ENCODE assay signal across 9 cellular contexts in genomic region chr5:126594077-126594476, GRCh38. TPM values are rescaled to one million over a fixed set of nuclear protein-coding genes. Genes with fewer than 3 reads are reported as not detected.
DNase-seq lines count a peak whose midpoint lies in the region; ATAC-seq, FAIRE-seq and TF ChIP-seq lines count a peak whose summit lies in the region.
"Had no signal": no experiment of that assay in that cellular context is flagged by ENCODE, and none has a peak within 500 bp of the region (broad histone marks: within the 10 kb centered on the region; RNA-seq: fewer than 3 reads in every experiment).

No MANE protein-coding gene starts in this region.

- no peak overlapping the region for H3K27ac ChIP-seq in kidney (ENCODE audit: low read depth in 2 of 2, low read length in 2 of 2)
- no peak overlapping the region for H3K27ac ChIP-seq in subcutaneous abdominal adipose tissue (ENCODE audit: low read depth, low read length)

- peaks cover 38% of the 10 kb centered on the region for H3K27me3 Mint-ChIP-seq in T-helper 1 cell treated with Interleukin-12 subunit alpha and Interleukin-12 subunit beta and Interleukin-4 antibody, amounts not matched to agents 30 μg/mL and 1 μg/mL, for 36 hours (ENCODE audit: low read depth)
- no peaks in the 10 kb centered on the region for H3K27me3 Mint-ChIP-seq in activated naive CD8-positive, alpha-beta T cell treated with anti-CD3 and anti-CD28 coated beads for 36 hours

- H3K27me3 ChIP-seq in subcutaneous abdominal adipose tissue (ENCODE audit: control insufficient read depth in 5 of 5, insufficient read depth in 4 of 5, low read length in 5 of 5), result no peaks in the 10 kb centered on the region

- peak overlapping the region; percentile 60 for H3K4me3 Mint-ChIP-seq in T-helper 1 cell treated with Interleukin-12 subunit alpha and Interleukin-12 subunit beta and Interleukin-4 antibody, amounts not matched to agents 30 μg/mL and 1 μg/mL, for 36 hours
- H3K4me3 Mint-ChIP-seq in activated naive CD8-positive, alpha-beta T cell treated with anti-CD3 and anti-CD28 coated beads for 36 hours, result peak overlapping the region; percentile 82

- H3K4me3 ChIP-seq in kidney (ENCODE audit: low read length in 2 of 2) (peak overlapping the region; percentile 70 to 92), subcutaneous abdominal adipose tissue (ENCODE audit: low read depth in 1 of 5, low read length in 5 of 5) (peak overlapping the region; percentile 79 to 84 (median 79))

- no peak overlapping the region for H3K27ac Mint-ChIP-seq in T-helper 1 cell treated with Interleukin-12 subunit alpha and Interleukin-12 subunit beta and Interleukin-4 antibody, amounts not matched to agents 30 μg/mL and 1 μg/mL, for 36 hours
- H3K27ac Mint-ChIP-seq in activated naive CD8-positive, alpha-beta T cell treated with anti-CD3 and anti-CD28 coated beads for 36 hours, result no peak overlapping the region

- H3K9me3 Mint-ChIP-seq in T-helper 1 cell treated with Interleukin-12 subunit alpha and Interleukin-12 subunit beta and Interleukin-4 antibody, amounts not matched to agents 30 μg/mL and 1 μg/mL, for 36 hours, result no peaks in the 10 kb centered on the region
- peaks cover 2% of the 10 kb centered on the region for H3K9me3 Mint-ChIP-seq in activated naive CD8-positive, alpha-beta T cell treated with anti-CD3 and anti-CD28 coated beads for 36 hours

- H3K4me1 ChIP-seq in kidney (ENCODE audit: control insufficient read depth in 1 of 2, insufficient read depth in 1 of 2, low read depth in 1 of 2, low read length in 2 of 2), result peaks cover 0 to 5% of the 10 kb centered on the region in 2 donors
- H3K4me1 ChIP-seq in subcutaneous abdominal adipose tissue (ENCODE audit: control insufficient read depth in 5 of 5, insufficient read depth in 5 of 5, low read length in 5 of 5), result peaks cover 2 to 26% (median 19%) of the 10 kb centered on the region in 5 donors

- intact Hi-C loops in kidney (cut with DNase I), result no loop called here

- H3K9me3 ChIP-seq in kidney (ENCODE audit: control insufficient read depth in 1 of 2, low read length in 2 of 2), result no peaks in the 10 kb centered on the region
- no peaks in the 10 kb centered on the region for H3K9me3 ChIP-seq in subcutaneous abdominal adipose tissue (ENCODE audit: control insufficient read depth in 5 of 5, low read length in 5 of 5)

- peaks cover 9% of the 10 kb centered on the region for H3K4me1 Mint-ChIP-seq in T-helper 1 cell treated with Interleukin-12 subunit alpha and Interleukin-12 subunit beta and Interleukin-4 antibody, amounts not matched to agents 30 μg/mL and 1 μg/mL, for 36 hours (ENCODE audit: low read depth)
- peaks cover 7% of the 10 kb centered on the region for H3K4me1 Mint-ChIP-seq in activated naive CD8-positive, alpha-beta T cell treated with anti-CD3 and anti-CD28 coated beads for 36 hours

- peak overlapping the region in 1 of 2 donors; percentile 75 for H3K9ac ChIP-seq in kidney (ENCODE audit: low read length in 2 of 2)
- peak overlapping the region in 3 of 5 donors; percentile 17 to 80 (median 62) for H3K9ac ChIP-seq in subcutaneous abdominal adipose tissue (ENCODE audit: low read length in 5 of 5)

- no peak for FAIRE-seq in kidney (lab: Jason Lieb, UNC)

- H3K36me3 ChIP-seq in kidney (ENCODE audit: control insufficient read depth in 1 of 2, insufficient read depth in 2 of 2, low read length in 2 of 2) (no peaks in the 10 kb centered on the region), subcutaneous abdominal adipose tissue (ENCODE audit: control insufficient read depth in 5 of 5, insufficient read depth in 5 of 5, low read length in 5 of 5) (peaks cover 4 to 11% (median 5%) of the 10 kb centered on the region in 5 donors)

- ATAC-seq in HG03175 (IDR thresholded peaks at IDR 0.05; ENCODE audit: unreplicated experiment), result no peak

- no peak for DNase-seq in T-helper 1 cell
- DNase-seq in activated naive CD8-positive, alpha-beta T cell treated with anti-CD3 and anti-CD28 coated beads for 36 hours, result no peak
- DNase-seq in kidney, result no peak
- DNase-seq in hippocampal formation (lab: John Stamatoyannopoulos, UW), result no peak
- no peak for DNase-seq in activated effector memory CD4-positive, alpha-beta T cell treated with Interleukin-2 at 50 U/mL for 16 hours
- DNase-seq: NCI-H2227 treated with DMSO at 0.1 percent for 48 hours had no signal

- H3K36me3 Mint-ChIP-seq in T-helper 1 cell treated with Interleukin-12 subunit alpha and Interleukin-12 subunit beta and Interleukin-4 antibody, amounts not matched to agents 30 μg/mL and 1 μg/mL, for 36 hours (ENCODE audit: low read depth), result no peaks in the 10 kb centered on the region
- H3K36me3 Mint-ChIP-seq in activated naive CD8-positive, alpha-beta T cell treated with anti-CD3 and anti-CD28 coated beads for 36 hours, result peaks cover 5% of the 10 kb centered on the region

- TF ChIP-seq CTCF in kidney (IDR thresholded peaks at IDR 0.05; ENCODE audit: borderline replicate concordance, extremely low read depth, insufficient read depth), result no peak

RNA-seq across cellular contexts. Expression of gene ALDH7A1, which starts 0.9 kb away (rescaled TPM):
- total RNA-seq in activated naive CD8-positive, alpha-beta T cell treated with anti-CD3 and anti-CD28 coated beads for 36 hours, result 10 to 100 TPM; 15.4 to 16.9 TPM
- 51.8 TPM for total RNA-seq in kidney
- polyA plus RNA-seq in kidney (ENCODE audit: insufficient read depth, low read depth, low replicate concordance), result 184 TPM

RNA-seq across cellular contexts. Expression of gene PHAX, which starts 6.7 kb away (rescaled TPM):
- total RNA-seq in activated naive CD8-positive, alpha-beta T cell treated with anti-CD3 and anti-CD28 coated beads for 36 hours, result 10 to 100 TPM; 62.3 to 69.6 TPM
- total RNA-seq in kidney, result 33.3 TPM
- polyA plus RNA-seq in kidney (ENCODE audit: insufficient read depth, low read depth, low replicate concordance), result 23.7 TPM
